Comparison of ENCODE assay signal across 12 cellular contexts in genomic region chr16:87074635-87075318, GRCh38.
DNase-seq lines count a peak whose midpoint lies in the region; ATAC-seq and TF ChIP-seq lines count a peak whose summit lies in the region.
"Had no signal": no experiment of that assay in that cellular context is flagged by ENCODE, and none has a peak within 500 bp of the region (broad histone marks: within the 10 kb centered on the region; RNA-seq: fewer than 3 reads in every experiment).

No MANE protein-coding gene starts in this region.

- DNase-seq in activated CD8-positive, alpha-beta memory T cell treated with anti-CD3 and anti-CD28 coated beads for 24 hours, result peak; percentile 9
- DNase-seq in activated CD8-positive, alpha-beta memory T cell treated with anti-CD3 and anti-CD28 coated beads, Interleukin-2, amount 10 ng/mL, durations not matched to agents 7 days and 5 days, result no peak
- DNase-seq in astrocyte of the spinal cord (ENCODE audit: low read depth, low spot score), result peak; percentile 1
- no peak for DNase-seq in activated T-helper 1 cell treated with anti-CD3 and anti-CD28 coated beads, Interleukin-12 subunit alpha, Interleukin-12 subunit beta, Interleukin-2, Interleukin-4 antibody, amounts not matched to agents 30 ng/mL and 10 ng/mL and 1 ng/mL, durations not matched to agents 14 hours and 24 hours and 36 hours (ENCODE audit: low spot score)
- no peak for DNase-seq in middle frontal gyrus (ENCODE audit: extremely low spot score, low spot score)
- DNase-seq in activated CD4-positive, CD25-positive, alpha-beta regulatory T cell treated with anti-CD3 and anti-CD28 coated beads, Interleukin-2, amount 50 U/mL, for 72 hours, result no peak
- DNase-seq: activated CD4-positive, alpha-beta T cell treated with anti-CD3 and anti-CD28 coated beads, Interleukin-2, amount 50 U/mL, for 48 hours; DMS153; naive thymus-derived CD4-positive, alpha-beta T cell had no signal

- H3K27me3 Mint-ChIP-seq in activated CD8-positive, alpha-beta memory T cell treated with anti-CD3 and anti-CD28 coated beads, Interleukin-2, amount 10 ng/mL, durations not matched to agents 7 days and 5 days, result peaks cover 5% of the 10 kb centered on the region
- no peaks in the 10 kb centered on the region for H3K27me3 Mint-ChIP-seq in activated T-helper 1 cell treated with anti-CD3 and anti-CD28 coated beads, Interleukin-12 subunit alpha, Interleukin-12 subunit beta, Interleukin-2, Interleukin-4 antibody, amounts not matched to agents 30 ng/mL and 10 ng/mL and 1 ng/mL, durations not matched to agents 14 hours and 24 hours and 36 hours (ENCODE audit: insufficient read depth)
- peaks cover 7% of the 10 kb centered on the region for H3K27me3 Mint-ChIP-seq in activated T-helper 17 cell treated with anti-CD3 and anti-CD28 coated beads, Interleukin-2, amount 50 U/mL, for 72 hours

- in situ Hi-C loops in astrocyte of the spinal cord (cut with HindIII; ENCODE audit: low sequenced_read_pairs), result loop anchor here (25.0 kb wide), 1 partner anchor 512 kb away; the partner anchor contains the start of genes FOXC2 and MTHFSD

- H3K4me3 ChIP-seq in astrocyte of the spinal cord (ENCODE audit: low read depth, low read length), result no peak overlapping the region

- no peak for TF ChIP-seq CTCF in astrocyte of the spinal cord (IDR thresholded peaks at IDR 0.05; ENCODE audit: low read depth, low read length)

- no peaks in the 10 kb centered on the region for H3K9me3 Mint-ChIP-seq in activated CD8-positive, alpha-beta memory T cell treated with anti-CD3 and anti-CD28 coated beads, Interleukin-2, amount 10 ng/mL, durations not matched to agents 7 days and 5 days (ENCODE audit: low read depth)
- H3K9me3 Mint-ChIP-seq in activated T-helper 1 cell treated with anti-CD3 and anti-CD28 coated beads, Interleukin-12 subunit alpha, Interleukin-12 subunit beta, Interleukin-2, Interleukin-4 antibody, amounts not matched to agents 30 ng/mL and 10 ng/mL and 1 ng/mL, durations not matched to agents 14 hours and 24 hours and 36 hours, result peaks cover 5% of the 10 kb centered on the region
- H3K9me3 Mint-ChIP-seq in activated T-helper 17 cell treated with anti-CD3 and anti-CD28 coated beads, Interleukin-2, amount 50 U/mL, for 72 hours, result peaks cover 3% of the 10 kb centered on the region

- H3K4me1 Mint-ChIP-seq in activated CD8-positive, alpha-beta memory T cell treated with anti-CD3 and anti-CD28 coated beads, Interleukin-2, amount 10 ng/mL, durations not matched to agents 7 days and 5 days, result no peaks in the 10 kb centered on the region
- H3K4me1 Mint-ChIP-seq in activated T-helper 1 cell treated with anti-CD3 and anti-CD28 coated beads, Interleukin-12 subunit alpha, Interleukin-12 subunit beta, Interleukin-2, Interleukin-4 antibody, amounts not matched to agents 30 ng/mL and 10 ng/mL and 1 ng/mL, durations not matched to agents 14 hours and 24 hours and 36 hours (ENCODE audit: low read depth), result no peaks in the 10 kb centered on the region
- no peaks in the 10 kb centered on the region for H3K4me1 Mint-ChIP-seq in activated T-helper 17 cell treated with anti-CD3 and anti-CD28 coated beads, Interleukin-2, amount 50 U/mL, for 72 hours
- H3K4me1 Mint-ChIP-seq: naive thymus-derived CD4-positive, alpha-beta T cell had no signal

- H3K4me3 Mint-ChIP-seq in activated CD8-positive, alpha-beta memory T cell treated with anti-CD3 and anti-CD28 coated beads, Interleukin-2, amount 10 ng/mL, durations not matched to agents 7 days and 5 days, result no peak overlapping the region
- no peak overlapping the region for H3K4me3 Mint-ChIP-seq in activated T-helper 1 cell treated with anti-CD3 and anti-CD28 coated beads, Interleukin-12 subunit alpha, Interleukin-12 subunit beta, Interleukin-2, Interleukin-4 antibody, amounts not matched to agents 30 ng/mL and 10 ng/mL and 1 ng/mL, durations not matched to agents 14 hours and 24 hours and 36 hours
- no peak overlapping the region for H3K4me3 Mint-ChIP-seq in activated T-helper 17 cell treated with anti-CD3 and anti-CD28 coated beads, Interleukin-2, amount 50 U/mL, for 72 hours
- H3K4me3 Mint-ChIP-seq: naive thymus-derived CD4-positive, alpha-beta T cell had no signal

- CTCF ChIA-PET in activated CD8-positive, alpha-beta memory T cell treated with anti-CD3 and anti-CD28 coated beads, Interleukin-2, amount 10 ng/mL, durations not matched to agents 7 days and 5 days (lab: Charles Lee), result interaction anchor here (1.9 kb wide), 1 partner anchor 13 kb away, joined by 5 read pairs; no protein-coding TSS in a partner anchor

- no peak for ATAC-seq in activated CD8-positive, alpha-beta memory T cell treated with anti-CD3 and anti-CD28 coated beads, Interleukin-2, amount 10 ng/mL, durations not matched to agents 7 days and 5 days
- ATAC-seq in HG03342 (IDR thresholded peaks at IDR 0.05; ENCODE audit: unreplicated experiment), result peak; percentile 79
- ATAC-seq in activated T-helper 17 cell treated with anti-CD3 and anti-CD28 coated beads, Interleukin-2, amount 50 U/mL, for 72 hours (replicated peaks), result no peak
- ATAC-seq: activated naive CD4-positive, alpha-beta T cell treated with anti-CD3 and anti-CD28 coated beads, Interleukin-2, amount 50 U/mL, for 72 hours; naive thymus-derived CD4-positive, alpha-beta T cell had no signal

- H3K27ac Mint-ChIP-seq in activated CD8-positive, alpha-beta memory T cell treated with anti-CD3 and anti-CD28 coated beads, Interleukin-2, amount 10 ng/mL, durations not matched to agents 7 days and 5 days, result no peak overlapping the region
- no peak overlapping the region for H3K27ac Mint-ChIP-seq in activated T-helper 1 cell treated with anti-CD3 and anti-CD28 coated beads, Interleukin-12 subunit alpha, Interleukin-12 subunit beta, Interleukin-2, Interleukin-4 antibody, amounts not matched to agents 30 ng/mL and 10 ng/mL and 1 ng/mL, durations not matched to agents 14 hours and 24 hours and 36 hours
- no peak overlapping the region for H3K27ac Mint-ChIP-seq in activated T-helper 17 cell treated with anti-CD3 and anti-CD28 coated beads, Interleukin-2, amount 50 U/mL, for 72 hours
- H3K27ac Mint-ChIP-seq: activated naive CD4-positive, alpha-beta T cell treated with anti-CD3 and anti-CD28 coated beads, Interleukin-2, amount 50 U/mL, for 72 hours; naive thymus-derived CD4-positive, alpha-beta T cell had no signal

- intact Hi-C loops in activated T-helper 1 cell treated with anti-CD3 and anti-CD28 coated beads, Interleukin-12 subunit alpha, Interleukin-12 subunit beta, Interleukin-2, Interleukin-4 antibody, amounts not matched to agents 30 ng/mL and 10 ng/mL and 1 ng/mL, durations not matched to agents 14 hours and 24 hours and 36 hours (cut with micrococcal nuclease), result no loop called here

- no peaks in the 10 kb centered on the region for H3K36me3 Mint-ChIP-seq in activated CD8-positive, alpha-beta memory T cell treated with anti-CD3 and anti-CD28 coated beads, Interleukin-2, amount 10 ng/mL, durations not matched to agents 7 days and 5 days
- H3K36me3 Mint-ChIP-seq in activated T-helper 1 cell treated with anti-CD3 and anti-CD28 coated beads, Interleukin-12 subunit alpha, Interleukin-12 subunit beta, Interleukin-2, Interleukin-4 antibody, amounts not matched to agents 30 ng/mL and 10 ng/mL and 1 ng/mL, durations not matched to agents 14 hours and 24 hours and 36 hours (ENCODE audit: low read depth), result no peaks in the 10 kb centered on the region
- H3K36me3 Mint-ChIP-seq in activated T-helper 17 cell treated with anti-CD3 and anti-CD28 coated beads, Interleukin-2, amount 50 U/mL, for 72 hours (ENCODE audit: low read depth), result no peaks in the 10 kb centered on the region
- H3K36me3 Mint-ChIP-seq: activated naive CD4-positive, alpha-beta T cell treated with anti-CD3 and anti-CD28 coated beads, Interleukin-2, amount 50 U/mL, for 72 hours had no signal

Comparison
In these comparisons a context has a peak if more than half of its experiments do, and no peak if none do; other contexts are left out.
1. DNase-seq: peak in activated CD8-positive, alpha-beta memory T cell treated with anti-CD3 and anti-CD28 coated beads for 24 hours (single experiment) and astrocyte of the spinal cord (single experiment); none in activated CD8-positive, alpha-beta memory T cell treated with anti-CD3 and anti-CD28 coated beads, Interleukin-2, amount 10 ng/mL, durations not matched to agents 7 days and 5 days (single experiment), activated T-helper 1 cell treated with anti-CD3 and anti-CD28 coated beads, Interleukin-12 subunit alpha, Interleukin-12 subunit beta, Interleukin-2, Interleukin-4 antibody, amounts not matched to agents 30 ng/mL and 10 ng/mL and 1 ng/mL, durations not matched to agents 14 hours and 24 hours and 36 hours (single experiment), middle frontal gyrus (single experiment) and activated CD4-positive, CD25-positive, alpha-beta regulatory T cell treated with anti-CD3 and anti-CD28 coated beads, Interleukin-2, amount 50 U/mL, for 72 hours (single experiment).